14 cellular contexts compared by ENCODE assay signal in genomic region chr16:85601730-85602401, GRCh38. TPM values are rescaled to one million over a fixed set of nuclear protein-coding genes. Genes with fewer than 3 reads are reported as not detected.
A peak's percentile ranks its signal among the peaks of the same experiment; 100 is the strongest.
DNase-seq lines count a peak whose midpoint lies in the region; ATAC-seq and TF ChIP-seq lines count a peak whose summit lies in the region.
"Had no signal": no experiment of that assay in that cellular context is flagged by ENCODE, and none has a peak within 500 bp of the region (broad histone marks: within the 10 kb centered on the region; RNA-seq: fewer than 3 reads in every experiment).

No MANE protein-coding gene starts in this region.

- ATAC-seq in GM18502 (IDR thresholded peaks at IDR 0.05; ENCODE audit: poor library complexity, unreplicated experiment) (no peak), HG03039 (IDR thresholded peaks at IDR 0.05; ENCODE audit: unreplicated experiment) (no peak), GM21367 (IDR thresholded peaks at IDR 0.05; ENCODE audit: unreplicated experiment) (no peak)
- ATAC-seq: activated CD8-positive, alpha-beta T cell treated with anti-CD3 and anti-CD28 coated beads, Interleukin-2, amount 10 ng/mL, durations not matched to agents 7 days and 5 days had no signal

- H3K27me3 ChIP-seq in BLaER1 (no peaks in the 10 kb centered on the region), cardiac muscle cell (no peaks in the 10 kb centered on the region), rectal smooth muscle tissue (ENCODE audit: control insufficient read depth, insufficient read depth, low read length) (no peaks in the 10 kb centered on the region), A673 (replicated peaks; ENCODE audit: insufficient read depth, low read depth, low read length, poor library complexity) (no peaks in the 10 kb centered on the region)

- H4K20me1 ChIP-seq in BLaER1 = peaks cover 87% of the 10 kb centered on the region

- H3K9ac ChIP-seq in BLaER1 (peak overlapping the region; percentile 69), rectal smooth muscle tissue (ENCODE audit: low read length) (no peak overlapping the region)

- POLR2A ChIA-PET in A673 (lab: Charles Lee; ENCODE audit: low non-redundant PET) = no interaction called here

- peaks cover 97% of the 10 kb centered on the region for H3K4me1 ChIP-seq in BLaER1
- H3K4me1 ChIP-seq in cardiac muscle cell (ENCODE audit: low read depth) = peaks cover 62% of the 10 kb centered on the region
- H3K4me1 ChIP-seq in rectal smooth muscle tissue (ENCODE audit: control insufficient read depth, insufficient read depth, low read length) = peaks cover 31% of the 10 kb centered on the region
- peaks cover 28% of the 10 kb centered on the region for H3K4me1 ChIP-seq in A673 (ENCODE audit: insufficient read depth, low read length, poor library complexity, severe bottlenecking)

- TF ChIP-seq CTCF in cardiac muscle cell (IDR thresholded peaks at IDR 0.05; ENCODE audit: low read depth, low read length) (no peak), A673 (conservative IDR thresholded peaks at IDR 0.05; ENCODE audit: low read depth, low read length) (no peak)

- H3K4me2 ChIP-seq in BLaER1 = peak overlapping the region; percentile 91

- peak overlapping the region; percentile 82 for H3K27ac ChIP-seq in BLaER1
- H3K27ac ChIP-seq in cardiac muscle cell = peak overlapping the region; percentile 82
- H3K27ac ChIP-seq in rectal smooth muscle tissue (ENCODE audit: low read depth, low read length) = peak overlapping the region; percentile 86
- H3K27ac ChIP-seq in A673 (ENCODE audit: low read depth, low read length, poor library complexity, severe bottlenecking) = no peak overlapping the region

- H3K9me3 ChIP-seq in BLaER1 (no peaks in the 10 kb centered on the region), cardiac muscle cell (ENCODE audit: low read depth) (no peaks in the 10 kb centered on the region), A673 (ENCODE audit: low read depth, low read length, poor library complexity, severe bottlenecking) (no peaks in the 10 kb centered on the region)

- H3K4me3 ChIP-seq in BLaER1 (no peak overlapping the region), cardiac muscle cell (no peak overlapping the region), rectal smooth muscle tissue (ENCODE audit: low read length) (no peak overlapping the region), A673 (ENCODE audit: low read depth, low read length, poor library complexity, severe bottlenecking) (no peak overlapping the region)

- no peaks in the 10 kb centered on the region for H3K36me3 ChIP-seq in BLaER1
- H3K36me3 ChIP-seq in cardiac muscle cell = no peaks in the 10 kb centered on the region
- H3K36me3 ChIP-seq in rectal smooth muscle tissue (ENCODE audit: control insufficient read depth, insufficient read depth, low read length) = no peaks in the 10 kb centered on the region
- no peaks in the 10 kb centered on the region for H3K36me3 ChIP-seq in A673 (ENCODE audit: insufficient read depth, low read length, poor library complexity, severe bottlenecking)

- intact Hi-C loops in A673 (cut with micrococcal nuclease; ENCODE audit: unreplicated experiment) = no loop called here

- CTCF ChIA-PET in A673 (lab: Charles Lee) = no interaction called here

- DNase-seq in NCI-H69 (lab: John Stamatoyannopoulos, UW) = peak; percentile 76
- peak in 1 of 2 donors; percentile 29 for DNase-seq in cardiac muscle cell (ENCODE audit: low read depth in 1 of 2, low spot score in 1 of 2)
- no peak for DNase-seq in A673 (ENCODE audit: low spot score)
- DNase-seq: activated CD8-positive, alpha-beta T cell treated with anti-CD3 and anti-CD28 coated beads, Interleukin-2, amount 10 ng/mL, durations not matched to agents 7 days and 5 days; activated naive CD8-positive, alpha-beta T cell treated with anti-CD3 and anti-CD28 coated beads, Interleukin-2, amount 10 ng/mL, durations not matched to agents 7 days and 5 days; CD4-positive, CD25-positive, alpha-beta regulatory T cell; effector memory CD4-positive, alpha-beta T cell; NCI-H187 treated with DMSO at 0.1 percent for 48 hours; small intestine had no signal

- BruUV-seq in A673 (replicated peaks; lab: Mats Ljungman, UMichigan) = no TSS peak

RNA-seq across cellular contexts. Expression of gene GSE1, which starts 11.3 kb away (rescaled TPM):
- total RNA-seq in cardiac muscle cell (89.4 and 174 TPM in 2 replicates), A673 (2021) (64.2 and 72.4 TPM in 2 replicates)
- polyA plus RNA-seq in cardiac muscle cell = 48.8 and 64.9 TPM in 2 replicates
